ENCODE assay signal across 22 cellular contexts in genomic region chr6:7080311-7080710, GRCh38.
"Had no signal": no experiment of that assay in that cellular context is flagged by ENCODE, and none has a peak within 500 bp of the region (broad histone marks: within the 10 kb centered on the region; RNA-seq: fewer than 3 reads in every experiment).

No MANE protein-coding gene starts in this region.

- H3K36me3 ChIP-seq: heart left ventricle, neutrophil, right atrium auricular region, sigmoid colon, tibial nerve, upper lobe of right lung had no signal

- H3K27ac ChIP-seq: dorsolateral prefrontal cortex, heart left ventricle, neutrophil, right atrium auricular region, sigmoid colon, skin epidermis, testis, tibial nerve, upper lobe of right lung had no signal

- H3K9me3 ChIP-seq: heart left ventricle, mucosa of descending colon, neutrophil, right atrium auricular region, sigmoid colon, testis, tibial nerve, upper lobe of right lung had no signal

- H3K4me3 ChIP-seq: dorsolateral prefrontal cortex, heart left ventricle, mucosa of descending colon, right atrium auricular region, sigmoid colon, skin epidermis, testis, tibial nerve, upper lobe of right lung had no signal

- H3K27me3 ChIP-seq: dorsolateral prefrontal cortex, heart left ventricle, neutrophil, right atrium auricular region, sigmoid colon, testis, tibial nerve, upper lobe of right lung had no signal

- DNase-seq: cortex of kidney; dorsolateral prefrontal cortex; effector CD8-positive, alpha-beta T cell; foreskin melanocyte; heart left ventricle; hypothalamus; kidney glomerular epithelial cell; mammary epithelial cell; mucosa of descending colon; naive thymus-derived CD8-positive, alpha-beta T cell; posterior cingulate gyrus; sigmoid colon; stimulated activated CD4-positive, alpha-beta T cell treated with anti-CD3 and anti-CD28 coated beads, Interleukin-2, amount 100 ng/mL, for 24 hours; stimulated activated CD4-positive, alpha-beta T cell treated with anti-CD3 and anti-CD28 coated beads, Interleukin-4, amount 100 ng/mL, for 4 hours; stimulated activated naive B cell treated with anti-CD40 and anti-IgM and Interleukin-4, amounts not matched to agents 10 μg/mL and 1 μg/mL and 100 μg/mL, for 72 hours; stimulated activated naive CD8-positive, alpha-beta T cell treated with anti-CD3 and anti-CD28 coated beads, Interleukin-15, amount 100 ng/mL, for 72 hours; testis; upper lobe of right lung had no signal

- H3K4me1 ChIP-seq: heart left ventricle, right atrium auricular region, sigmoid colon, testis, tibial nerve, upper lobe of right lung had no signal
